Comparison of ENCODE assay signal across 1 cellular context in the genomic region with DNA sequence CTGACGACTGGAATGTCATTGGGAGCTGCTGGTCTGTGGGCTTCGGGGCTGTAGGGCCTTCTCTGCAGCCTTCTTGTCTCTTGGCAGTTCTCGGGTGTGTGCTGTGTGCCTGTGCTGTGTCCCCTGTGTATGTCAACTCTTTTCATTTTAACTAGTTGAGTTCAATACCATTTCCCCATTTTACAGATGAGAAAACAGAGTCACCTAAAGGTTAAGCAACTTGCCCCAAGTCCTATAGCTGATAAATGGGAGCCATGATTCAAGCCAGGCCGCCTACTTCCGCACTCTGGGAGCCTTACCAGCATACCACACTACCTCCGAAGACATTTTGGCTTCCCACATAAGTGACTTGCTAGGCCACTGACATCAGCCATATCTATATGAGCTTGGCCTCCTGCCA.
TF ChIP-seq lines count a peak whose summit lies in the region.

No MANE protein-coding gene starts in this region.

TF ChIP-seq in neural cell, 6 proteins besides CTCF, POLR2A, EP300 and RAD21:
- no peak for TF ChIP-seq SMC3 (conservative IDR thresholded peaks at IDR 0.05; ENCODE audit: poor library complexity)
- TF ChIP-seq MXI1 (conservative IDR thresholded peaks at IDR 0.05; ENCODE audit: poor library complexity, severe bottlenecking) = no peak
- TF ChIP-seq, protein P1, sequence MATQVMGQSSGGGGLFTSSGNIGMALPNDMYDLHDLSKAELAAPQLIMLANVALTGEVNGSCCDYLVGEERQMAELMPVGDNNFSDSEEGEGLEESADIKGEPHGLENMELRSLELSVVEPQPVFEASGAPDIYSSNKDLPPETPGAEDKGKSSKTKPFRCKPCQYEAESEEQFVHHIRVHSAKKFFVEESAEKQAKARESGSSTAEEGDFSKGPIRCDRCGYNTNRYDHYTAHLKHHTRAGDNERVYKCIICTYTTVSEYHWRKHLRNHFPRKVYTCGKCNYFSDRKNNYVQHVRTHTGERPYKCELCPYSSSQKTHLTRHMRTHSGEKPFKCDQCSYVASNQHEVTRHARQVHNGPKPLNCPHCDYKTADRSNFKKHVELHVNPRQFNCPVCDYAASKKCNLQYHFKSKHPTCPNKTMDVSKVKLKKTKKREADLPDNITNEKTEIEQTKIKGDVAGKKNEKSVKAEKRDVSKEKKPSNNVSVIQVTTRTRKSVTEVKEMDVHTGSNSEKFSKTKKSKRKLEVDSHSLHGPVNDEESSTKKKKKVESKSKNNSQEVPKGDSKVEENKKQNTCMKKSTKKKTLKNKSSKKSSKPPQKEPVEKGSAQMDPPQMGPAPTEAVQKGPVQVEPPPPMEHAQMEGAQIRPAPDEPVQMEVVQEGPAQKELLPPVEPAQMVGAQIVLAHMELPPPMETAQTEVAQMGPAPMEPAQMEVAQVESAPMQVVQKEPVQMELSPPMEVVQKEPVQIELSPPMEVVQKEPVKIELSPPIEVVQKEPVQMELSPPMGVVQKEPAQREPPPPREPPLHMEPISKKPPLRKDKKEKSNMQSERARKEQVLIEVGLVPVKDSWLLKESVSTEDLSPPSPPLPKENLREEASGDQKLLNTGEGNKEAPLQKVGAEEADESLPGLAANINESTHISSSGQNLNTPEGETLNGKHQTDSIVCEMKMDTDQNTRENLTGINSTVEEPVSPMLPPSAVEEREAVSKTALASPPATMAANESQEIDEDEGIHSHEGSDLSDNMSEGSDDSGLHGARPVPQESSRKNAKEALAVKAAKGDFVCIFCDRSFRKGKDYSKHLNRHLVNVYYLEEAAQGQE (IDR thresholded peaks at IDR 0.05; ENCODE audit: borderline replicate concordance) = no peak
- no peak for TF ChIP-seq EZH2 (IDR thresholded peaks at IDR 0.05; ENCODE audit: borderline replicate concordance, insufficient read depth, low read length, poor library complexity, severe bottlenecking)
- no peak for TF ChIP-seq TAF1 (IDR thresholded peaks at IDR 0.05; ENCODE audit: low read depth)
- no peak for TF ChIP-seq POLR2AphosphoS5 (IDR thresholded peaks at IDR 0.05)
